In genomic region chr17:40463122-40463550, GRCh38 we compare ENCODE assay signal across 18 cellular contexts. TPM values are rescaled to one million over a fixed set of nuclear protein-coding genes. Genes with fewer than 3 reads are reported as not detected.
DNase-seq lines count a peak whose midpoint lies in the region; ATAC-seq and TF ChIP-seq lines count a peak whose summit lies in the region.
"Had no signal": no experiment of that assay in that cellular context is flagged by ENCODE, and none has a peak within 500 bp of the region (broad histone marks: within the 10 kb centered on the region; RNA-seq: fewer than 3 reads in every experiment).

No MANE protein-coding gene starts in this region.

- H3K27ac Mint-ChIP-seq in stimulated activated effector memory CD8-positive, alpha-beta T cell treated with anti-CD3 and anti-CD28 coated beads, Interleukin-12 subunit alpha, Interleukin-12 subunit beta, amount 100 ng/mL, for 72 hours = no peak overlapping the region
- H3K27ac Mint-ChIP-seq: activated naive CD8-positive, alpha-beta T cell had no signal

- no peak for TF ChIP-seq RAD21 in IMR-90 (IDR thresholded peaks at IDR 0.05; ENCODE audit: low read length)

- WGBS in IMR-90 (ENCODE audit: extremely low coverage in 2 of 2, insufficient read length in 1 of 2), 2 experiments = 60% methylated on average over 1 of the region's 11 CpGs; no CpG with 5 or more reads in 1 of the 2 experiments
- WGBS in right lobe of liver (ENCODE audit: insufficient coverage, low coverage, low lambda C conversion rate, missing lambda C conversion rate) = 30% methylated on average over 10 of the region's 11 CpGs
- 61 to 77% (median 71%) methylated on average over 11 of the region's 11 CpGs for WGBS in stomach, 5 donors

- H2BK120ac ChIP-seq in IMR-90 (ENCODE audit: low read depth, low read length) = no peak overlapping the region

- ATAC-seq in IMR-90 (ENCODE audit: low read depth) = peak; percentile 2
- peak; percentile 5 for ATAC-seq in esophagus mucosa
- ATAC-seq in right lobe of liver = peak; percentile 22 to 50 (median 34)
- ATAC-seq in HG02870 (IDR thresholded peaks at IDR 0.05; ENCODE audit: unreplicated experiment) = no peak
- ATAC-seq in stimulated activated effector memory CD8-positive, alpha-beta T cell treated with anti-CD3 and anti-CD28 coated beads, Interleukin-12 subunit alpha, Interleukin-12 subunit beta, amount 100 ng/mL, for 72 hours = no peak
- ATAC-seq: HCT116 had no signal

- H2AK5ac ChIP-seq in IMR-90 (ENCODE audit: low read depth, low read length) = no peak overlapping the region

- H3K4me3 ChIP-seq in IMR-90 (ENCODE audit: insufficient read depth, low read depth, low read length) (no peak overlapping the region), right lobe of liver (no peak overlapping the region), stomach (no peak overlapping the region)
- H3K4me3 ChIP-seq: BLaER1 treated with 17β-estradiol and CSF1 and Interleukin-3, amounts not matched to agents 10 nM and 100 nM; thoracic aorta had no signal

- POLR2A ChIA-PET in IMR-90 (lab: Charles Lee; ENCODE audit: unreplicated experiment) = interaction anchor here (0.7 kb wide), 1 partner anchor 9 kb away, joined by 3 read pairs; no protein-coding TSS in a partner anchor

- no peak overlapping the region for H3K9ac ChIP-seq in IMR-90 (ENCODE audit: low read depth, low read length)

- no peaks in the 10 kb centered on the region for H3K36me3 Mint-ChIP-seq in stimulated activated effector memory CD8-positive, alpha-beta T cell treated with anti-CD3 and anti-CD28 coated beads, Interleukin-12 subunit alpha, Interleukin-12 subunit beta, amount 100 ng/mL, for 72 hours
- H3K36me3 Mint-ChIP-seq: activated naive CD8-positive, alpha-beta T cell had no signal

- DNase-seq in IMR-90 = no peak
- peak in 2 of 3 donors; percentile 76 to 79 for DNase-seq in right lobe of liver
- no peak for DNase-seq in stomach
- no peak for DNase-seq in OCI-M1 (lab: John Stamatoyannopoulos, UW)
- no peak for DNase-seq in stimulated activated effector memory CD8-positive, alpha-beta T cell treated with anti-CD3 and anti-CD28 coated beads, Interleukin-12 subunit alpha, Interleukin-12 subunit beta, amount 100 ng/mL, for 72 hours (ENCODE audit: low spot score in 2 of 2)
- DNase-seq in RKO (ENCODE audit: low spot score) = no peak
- DNase-seq: activated CD4-positive, alpha-beta T cell treated with anti-CD3 and anti-CD28 coated beads for 48 hours; DMS79; NCI-H1930; NCI-H69 had no signal

- peak overlapping the region; percentile 88 for H2AK9ac ChIP-seq in IMR-90 (replicated peaks; ENCODE audit: low read depth, low read length, poor library complexity)

- BruUV-seq in IMR-90 (replicated peaks; lab: Mats Ljungman, UMichigan) = no TSS peak

- CTCF ChIA-PET in IMR-90 (lab: Yijun Ruan, JAX) = interaction anchor here (0.5 kb wide), 1 partner anchor 880 kb away, joined by 3 read pairs; no protein-coding TSS in a partner anchor

- H3K9me3 Mint-ChIP-seq in stimulated activated effector memory CD8-positive, alpha-beta T cell treated with anti-CD3 and anti-CD28 coated beads, Interleukin-12 subunit alpha, Interleukin-12 subunit beta, amount 100 ng/mL, for 72 hours = no peaks in the 10 kb centered on the region
- H3K9me3 Mint-ChIP-seq: central memory CD8-positive, alpha-beta T cell had no signal

- no peak overlapping the region for H4K5ac ChIP-seq in IMR-90 (ENCODE audit: low read depth, low read length)

- H3K27me3 ChIP-seq in IMR-90 (ENCODE audit: control insufficient read depth, insufficient read depth, low read length) (no peaks in the 10 kb centered on the region), right lobe of liver (no peaks in the 10 kb centered on the region), stomach (no peaks in the 10 kb centered on the region)
- H3K27me3 ChIP-seq: BLaER1 treated with 17β-estradiol and CSF1 and Interleukin-3, amounts not matched to agents 10 nM and 100 nM had no signal

- H3K4me3 Mint-ChIP-seq in stimulated activated effector memory CD8-positive, alpha-beta T cell treated with anti-CD3 and anti-CD28 coated beads, Interleukin-12 subunit alpha, Interleukin-12 subunit beta, amount 100 ng/mL, for 72 hours = no peak overlapping the region
- H3K4me3 Mint-ChIP-seq: activated naive CD8-positive, alpha-beta T cell; central memory CD8-positive, alpha-beta T cell had no signal

- H3K9me3 ChIP-seq in IMR-90 (ENCODE audit: control insufficient read depth, insufficient read depth, low read length) (no peaks in the 10 kb centered on the region), right lobe of liver (no peaks in the 10 kb centered on the region), stomach (no peaks in the 10 kb centered on the region)
- H3K9me3 ChIP-seq: BLaER1 treated with 17β-estradiol and CSF1 and Interleukin-3, amounts not matched to agents 10 nM and 100 nM; thoracic aorta had no signal

- H2AFZ ChIP-seq in IMR-90 (replicated peaks; ENCODE audit: low read length, poor library complexity) = no peak overlapping the region

- H3K56ac ChIP-seq in IMR-90 (ENCODE audit: extremely low read depth, insufficient read depth, low read length) = no peak overlapping the region

- no peak overlapping the region for H4K91ac ChIP-seq in IMR-90 (ENCODE audit: insufficient read depth, low read depth, low read length)

- H3K27ac ChIP-seq in IMR-90 (ENCODE audit: insufficient read depth, low read length) = no peak overlapping the region
- H3K27ac ChIP-seq in right lobe of liver = peak overlapping the region in 2 of 3 donors; percentile 31 to 49
- peak overlapping the region in 4 of 5 donors; percentile 57 to 71 (median 64) for H3K27ac ChIP-seq in stomach
- H3K27ac ChIP-seq: BLaER1 treated with 17β-estradiol and CSF1 and Interleukin-3, amounts not matched to agents 10 nM and 100 nM; thoracic aorta had no signal

- TF ChIP-seq CTCF in IMR-90 (conservative IDR thresholded peaks at IDR 0.05; ENCODE audit: low read depth, low read length) (no peak), right lobe of liver (IDR thresholded peaks at IDR 0.05) (no peak), stomach (IDR thresholded peaks at IDR 0.05) (no peak)

- H3K4me1 ChIP-seq in IMR-90 (ENCODE audit: control insufficient read depth, insufficient read depth, low read length) = peaks cover 11% of the 10 kb centered on the region; the same call in 1 of the 2 replicates
- peaks cover 0 to 52% (median 10%) of the 10 kb centered on the region in 4 donors for H3K4me1 ChIP-seq in right lobe of liver
- H3K4me1 ChIP-seq in stomach = peaks cover 9 to 58% (median 43%) of the 10 kb centered on the region in 4 donors

- in situ Hi-C loops in IMR-90 (cut with MboI; ENCODE audit: low sequenced_read_pairs) = no loop called here

- H3K4me2 ChIP-seq in IMR-90 (ENCODE audit: low read depth, low read length) = no peak overlapping the region
- H3K4me2 ChIP-seq: BLaER1 treated with 17β-estradiol and CSF1 and Interleukin-3, amounts not matched to agents 10 nM and 100 nM had no signal

- TF ChIP-seq EP300 in stomach (IDR thresholded peaks at IDR 0.05) = no peak

- no peaks in the 10 kb centered on the region for H3K4me1 Mint-ChIP-seq in stimulated activated effector memory CD8-positive, alpha-beta T cell treated with anti-CD3 and anti-CD28 coated beads, Interleukin-12 subunit alpha, Interleukin-12 subunit beta, amount 100 ng/mL, for 72 hours
- H3K4me1 Mint-ChIP-seq: central memory CD8-positive, alpha-beta T cell had no signal

- H3K4ac ChIP-seq in IMR-90 (ENCODE audit: low read depth, low read length) = no peak overlapping the region

- peaks cover 18% of the 10 kb centered on the region for H4K20me1 ChIP-seq in IMR-90 (ENCODE audit: insufficient read depth, low read length)

- H3K18ac ChIP-seq in IMR-90 (ENCODE audit: low read depth, low read length) = no peak overlapping the region

- intact Hi-C loops in IMR-90 (cut with micrococcal nuclease) = no loop called here
- intact Hi-C loops in right lobe of liver (cut with DNase I) = loop anchor here in 1 of 2 donors (10.0 kb wide), 1 partner anchor 72 kb away; no protein-coding TSS in a partner anchor
- intact Hi-C loops in stomach (cut with DNase I; ENCODE audit: low total_unique reads) = no loop called here

- peaks cover 0 to 11% of the 10 kb centered on the region in 2 experiments; a peak in 2 of 4 replicates for H3K79me1 ChIP-seq in IMR-90 (ENCODE audit: low read depth in 1 of 2, low read length in 2 of 2)

- H4K8ac ChIP-seq in IMR-90 (ENCODE audit: low read depth in 2 of 2, low read length in 2 of 2) = no peak overlapping the region

- no peak overlapping the region for H3K14ac ChIP-seq in IMR-90 (replicated peaks; ENCODE audit: low read depth, low read length)

- H3K36me3 ChIP-seq in IMR-90 (ENCODE audit: control insufficient read depth, insufficient read depth, low read length) (peaks cover 13% of the 10 kb centered on the region), right lobe of liver (no peaks in the 10 kb centered on the region), stomach (peaks cover 0 to 4% (median under 1%) of the 10 kb centered on the region in 4 donors)
- H3K36me3 ChIP-seq: thoracic aorta had no signal

- TF ChIP-seq POLR2A in IMR-90 (IDR thresholded peaks at IDR 0.05; ENCODE audit: low read depth, low read length) = peak; percentile 48
- peak; percentile 37 for TF ChIP-seq POLR2A in right lobe of liver (IDR thresholded peaks at IDR 0.05)
- no peak for TF ChIP-seq POLR2A in stomach (IDR thresholded peaks at IDR 0.05)

- no peak overlapping the region for H2BK20ac ChIP-seq in IMR-90 (ENCODE audit: low read depth, low read length)

- dilution Hi-C loops in IMR-90 (cut with HindIII; ENCODE audit: low sequenced_read_pairs, unreplicated experiment) = no loop called here

- H2BK15ac ChIP-seq in IMR-90 (ENCODE audit: low read depth, low read length) = no peak overlapping the region

- H2BK5ac ChIP-seq in IMR-90 (ENCODE audit: low read depth, low read length, poor library complexity, severe bottlenecking) = no peak overlapping the region

- H3K23ac ChIP-seq in IMR-90 (ENCODE audit: low read depth, low read length) = no peak overlapping the region

- H3K9me1 ChIP-seq in IMR-90 (ENCODE audit: insufficient read depth, low read length) = peaks cover 21% of the 10 kb centered on the region

RNA-seq across cellular contexts. Expression of gene IGFBP4, which starts 19.9 kb away (rescaled TPM):
- total RNA-seq in IMR-90 (2012; rRNA removed) (257 and 308 TPM in 2 replicates), esophagus mucosa (72.1 TPM), right lobe of liver (100 to 1,000 TPM; 382 to 716 (median 430) TPM), stomach (100 to 1,000 TPM in 4 of 5 donors, 10 to 100 TPM in 1; 71.2 to 658 (median 186) TPM)
- polyA plus RNA-seq in IMR-90 (2012; rRNA removed) (1,187 TPM in 2 replicates), stomach (100 to 1,000 TPM in 2 of 3 donors, 10 to 100 TPM in 1; 77.3 to 175 (median 138) TPM)
- 1,397 and 1,707 TPM in 2 replicates for polyA plus RNA-seq in IMR-90 (2012; cell fraction: cytosol; rRNA removed)
- polyA plus RNA-seq in IMR-90 (2012; cell fraction: nucleus; rRNA removed; ENCODE audit: low replicate concordance) = 452 and 510 TPM in 2 replicates

RNA-seq across cellular contexts. Expression of gene TNS4, which starts 38.3 kb away (rescaled TPM):
- total RNA-seq in IMR-90 (2012; rRNA removed) (0.28 TPM in 1 of 2 replicates, not detected in the other), esophagus mucosa (52.1 TPM), right lobe of liver (not detected), stomach (1 to 10 TPM in 1 of 5 donors, under 1 TPM in 3, not detected in 1; 0.18 to 3.5 (median 0.59) TPM)
- polyA plus RNA-seq in IMR-90 (2012; rRNA removed) (0.07 TPM in 1 of 2 replicates, not detected in the other), stomach (10 to 100 TPM in 1 of 3 donors, under 1 TPM in 1, not detected in 1; 0.62 to 23.2 TPM)
- polyA plus RNA-seq in IMR-90 (2012; cell fraction: cytosol; rRNA removed) = 0.07 and 0.08 TPM in 2 replicates
- 0.33 and 0.57 TPM in 2 replicates for polyA plus RNA-seq in IMR-90 (2012; cell fraction: nucleus; rRNA removed; ENCODE audit: low replicate concordance)
- total RNA-seq: lung microvascular endothelial cell had no signal

RNA-seq across cellular contexts. Expression of gene TOP2A, which starts 45.4 kb away (rescaled TPM):
- total RNA-seq in IMR-90 (2012; rRNA removed) (68.5 and 118 TPM in 2 replicates), esophagus mucosa (56.1 TPM), right lobe of liver (1 to 10 TPM in 4 of 6 experiments, under 1 TPM in 2; 0.22 to 7.3 (median 3.0) TPM), stomach (100 to 1,000 TPM in 1 of 5 donors, 10 to 100 TPM in 2, 1 to 10 TPM in 2; 8.0 to 129 (median 17.2) TPM)
- polyA plus RNA-seq in IMR-90 (2012; rRNA removed) (40.2 and 43.4 TPM in 2 replicates), stomach (10 to 100 TPM in 1 of 3 donors, 1 to 10 TPM in 2; 1.2 to 27.3 (median 9.1) TPM)
- polyA plus RNA-seq in IMR-90 (2012; cell fraction: cytosol; rRNA removed) = 3.3 and 5.3 TPM in 2 replicates
- 2.7 and 19.5 TPM in 2 replicates for polyA plus RNA-seq in IMR-90 (2012; cell fraction: nucleus; rRNA removed; ENCODE audit: low replicate concordance)

Comparison
In these comparisons a context has a peak if more than half of its experiments do, and no peak if none do; other contexts are left out.
1. ATAC-seq: peak in IMR-90 (single experiment), esophagus mucosa (single experiment) and right lobe of liver (4 of 4); none in HG02870 (single experiment) and stimulated activated effector memory CD8-positive, alpha-beta T cell treated with anti-CD3 and anti-CD28 coated beads, Interleukin-12 subunit alpha, Interleukin-12 subunit beta, amount 100 ng/mL, for 72 hours (single experiment).
2. DNase-seq: peak in right lobe of liver (2 of 3); none in IMR-90 (single experiment), stomach (single experiment), OCI-M1 (single experiment), stimulated activated effector memory CD8-positive, alpha-beta T cell treated with anti-CD3 and anti-CD28 coated beads, Interleukin-12 subunit alpha, Interleukin-12 subunit beta, amount 100 ng/mL, for 72 hours (0 of 2) and RKO (single experiment).
3. POLR2A ChIP-seq: peak in IMR-90 (single experiment) and right lobe of liver (single experiment); none in stomach (0 of 4).
4. RNA of gene TNS4, which starts 38.3 kb away (total RNA-seq): 52.1 TPM in esophagus mucosa (single experiment); 0.18 to 3.5 TPM in stomach, 0.28 TPM in IMR-90 and not detected in right lobe of liver; every median in the first group is over 10 times any median in the second.